In genomic region chr17:53662608-53663007, GRCh38 we compare ENCODE assay signal across 20 cellular contexts.
DNase-seq lines count a peak whose midpoint lies in the region; ATAC-seq, FAIRE-seq and TF ChIP-seq lines count a peak whose summit lies in the region.
"Had no signal": no experiment of that assay in that cellular context is flagged by ENCODE, and none has a peak within 500 bp of the region (broad histone marks: within the 10 kb centered on the region; RNA-seq: fewer than 3 reads in every experiment).

No MANE protein-coding gene starts in this region.

- in situ Hi-C loops in K562 (cut with MboI) = no loop called here

- TF ChIP-seq EP300 in SK-N-SH (IDR thresholded peaks at IDR 0.05; ENCODE audit: borderline replicate concordance in 1 of 2, low read depth in 1 of 2, low read length in 1 of 2) = no peak
- TF ChIP-seq EP300 in K562 (IDR thresholded peaks at IDR 0.05; ENCODE audit: low read length) = peak; percentile 60; the same call in 1 of the 2 replicates

- FAIRE-seq in K562 (lab: Jason Lieb, UNC) = peak; percentile 86
- FAIRE-seq: A204.1, G401.6, GM12892, H1 had no signal

- H3K9ac ChIP-seq in SK-N-SH (no peak overlapping the region), K562 (ENCODE audit: insufficient read depth in 1 of 2, low read depth in 2 of 2, low read length in 2 of 2) (0 out of 4 replicates have a peak overlapping the region, but pooled peaks of 1 of the 2 experiments have one; percentile 27)
- H3K9ac ChIP-seq: BLaER1 had no signal

- no peaks in the 10 kb centered on the region for H3K9me1 ChIP-seq in K562 (ENCODE audit: control insufficient read depth, insufficient read depth, low read length)

- TF ChIP-seq CTCF in SK-N-SH (IDR thresholded peaks at IDR 0.05) (no peak), K562 (IDR thresholded peaks at IDR 0.05 in 2 of 3, conservative IDR thresholded peaks at IDR 0.05 in 1 of 3; ENCODE audit: insufficient read depth in 2 of 3, low read depth in 1 of 3, low read length in 3 of 3) (no peak)

- H3F3A ChIP-seq in SK-N-SH (replicated peaks; ENCODE audit: insufficient read depth) = no peaks in the 10 kb centered on the region

- no peak overlapping the region for H3K4me3 ChIP-seq in SK-N-SH (ENCODE audit: low read depth in 2 of 2, low read length in 1 of 2)
- no peak overlapping the region for H3K4me3 ChIP-seq in K562
- H3K4me3 ChIP-seq: BLaER1 had no signal

- ATAC-seq in SK-N-SH treated with all-trans-retinoic acid at 6 μM for 48 hours (no peak), K562 (peak; percentile 91), HG03097 (IDR thresholded peaks at IDR 0.05; ENCODE audit: low FRiP score, unreplicated experiment) (no peak), HG03280 (IDR thresholded peaks at IDR 0.05; ENCODE audit: unreplicated experiment) (no peak)
- ATAC-seq: CD8-positive, alpha-beta T cell had no signal

- H3K4me1 ChIP-seq in SK-N-SH (ENCODE audit: control insufficient read depth in 1 of 2, insufficient read depth in 2 of 2, low read depth in 1 of 2, low read length in 1 of 2) = no peaks in the 10 kb centered on the region
- no peaks in the 10 kb centered on the region; a peak in 1 of 5 replicates for H3K4me1 ChIP-seq in K562 (replicated peaks in 1 of 2; ENCODE audit: control insufficient read depth in 2 of 2, insufficient read depth in 2 of 2, low read length in 2 of 2)
- H3K4me1 ChIP-seq: BLaER1, Caco-2 had no signal

- TF ChIP-seq RAD21 in SK-N-SH (IDR thresholded peaks at IDR 0.05; ENCODE audit: low read length) (no peak), K562 (CRISPR knock-in tag; conservative IDR thresholded peaks at IDR 0.05 in 1 of 2, IDR thresholded peaks at IDR 0.05 in 1 of 2) (no peak)

- POLR2A ChIA-PET in SK-N-SH (lab: Yijun Ruan, JAX) (no interaction called here), K562 (lab: Yijun Ruan, JAX) (no interaction called here)

- intact Hi-C loops in K562 (cut with micrococcal nuclease) = no loop called here

- H4K20me1 ChIP-seq in SK-N-SH (ENCODE audit: insufficient read depth) (no peaks in the 10 kb centered on the region), K562 (replicated peaks; ENCODE audit: control insufficient read depth, insufficient read depth, low read length) (no peaks in the 10 kb centered on the region)
- H4K20me1 ChIP-seq: BLaER1 had no signal

- no peak for TF ChIP-seq POLR2A in K562 (conservative IDR thresholded peaks at IDR 0.05)

- H3K9me2 ChIP-seq in SK-N-SH = no peaks in the 10 kb centered on the region

- H3K36me3 ChIP-seq in SK-N-SH (replicated peaks in 1 of 2; ENCODE audit: control insufficient read depth in 1 of 2, insufficient read depth in 2 of 2, low read length in 1 of 2) (no peaks in the 10 kb centered on the region), K562 (ENCODE audit: control insufficient read depth, insufficient read depth, low read length) (no peaks in the 10 kb centered on the region)
- H3K36me3 ChIP-seq: BLaER1 had no signal

- no peak overlapping the region for H3K4me2 ChIP-seq in SK-N-SH
- H3K4me2 ChIP-seq in K562 (ENCODE audit: insufficient read depth, low read length) = peak overlapping the region; percentile 19; the same call in 1 of the 2 replicates
- H3K4me2 ChIP-seq: BLaER1 had no signal

- CTCF ChIA-PET in SK-N-SH (lab: Yijun Ruan, JAX) = no interaction called here
- CTCF ChIA-PET in K562 (lab: Yijun Ruan, JAX; ENCODE audit: low intra/inter-chr PET ratio) = no interaction called here

- no peak overlapping the region for H3K27ac ChIP-seq in SK-N-SH (ENCODE audit: low read depth in 2 of 2, low read length in 1 of 2)
- H3K27ac ChIP-seq in K562 (ENCODE audit: extremely low read depth, low read depth, low read length) = peak overlapping the region; percentile 32; the same call in 2 of the 3 replicates
- H3K27ac ChIP-seq: 22Rv1, BLaER1, C4-2B had no signal

- 65% methylated on average over 1 of the region's 1 CpG for WGBS in SK-N-SH (ENCODE audit: low lambda C conversion rate)
- WGBS in K562 (ENCODE audit: insufficient coverage, low coverage, missing lambda C conversion rate) = 0% methylated on average over 1 of the region's 1 CpG

- H3K27me3 ChIP-seq in SK-N-SH (ENCODE audit: insufficient read depth) (no peaks in the 10 kb centered on the region), K562 (ENCODE audit: control insufficient read depth in 2 of 2, insufficient read depth in 2 of 2, low read length in 2 of 2) (no peaks in the 10 kb centered on the region)
- H3K27me3 ChIP-seq: BLaER1 had no signal

- H3K79me2 ChIP-seq in SK-N-SH (ENCODE audit: insufficient read depth) = no peaks in the 10 kb centered on the region
- no peaks in the 10 kb centered on the region for H3K79me2 ChIP-seq in K562 (ENCODE audit: control insufficient read depth, insufficient read depth, low read length)

- H3K9me3 ChIP-seq in SK-N-SH = no peaks in the 10 kb centered on the region
- H3K9me3 ChIP-seq in K562 (replicated peaks; ENCODE audit: control insufficient read depth, insufficient read depth, low read depth, low read length) = peaks cover 2% of the 10 kb centered on the region; the same call in 1 of the 2 replicates
- H3K9me3 ChIP-seq: Caco-2 had no signal

- H2AFZ ChIP-seq in SK-N-SH (ENCODE audit: low read depth) (no peak overlapping the region), K562 (ENCODE audit: low read depth, low read length) (peak overlapping the region; percentile 58)

- no peak for DNase-seq in SK-N-SH
- peak; percentile 17 to 69 (median 42) for DNase-seq in K562 (ENCODE audit: extremely low read depth in 1 of 4, low spot score in 3 of 4)
- DNase-seq in retina = peak; percentile 3
- DNase-seq: Caco-2; CD4-positive, CD25-positive, alpha-beta regulatory T cell; CD8-positive, alpha-beta T cell; DMS153; DND-41; H7; HCEC 1CT had no signal

- BruUV-seq in K562 (replicated peaks; lab: Mats Ljungman, UMichigan) = no TSS peak

TF ChIP-seq in SK-N-SH, 30 proteins besides CTCF, POLR2A, EP300 and RAD21:
- TF ChIP-seq RCOR1 (IDR thresholded peaks at IDR 0.05; ENCODE audit: low read length) (0 out of 2 replicates have a peak, but pooled peaks have one; percentile 13), SMC3 (IDR thresholded peaks at IDR 0.05; ENCODE audit: low read depth, low read length) (no peak)

TF ChIP-seq in SK-N-SH treated with all-trans-retinoic acid at 6 μM for 48 hours, 23 proteins besides CTCF, POLR2A, EP300 and RAD21 (continues in another document):
- no peak for TF ChIP-seq CSRNP3 (CRISPR knock-in tag; IDR thresholded peaks at IDR 0.05)

TF ChIP-seq in K562, 482 proteins besides CTCF, POLR2A, EP300 and RAD21 (continues in another document):
- TF ChIP-seq SRF (CRISPR knock-in tag; IDR thresholded peaks at IDR 0.05) (no peak), ZFX (CRISPR knock-in tag; IDR thresholded peaks at IDR 0.05) (no peak), ZBTB40 (IDR thresholded peaks at IDR 0.05) (no peak), ZBTB40 (CRISPR knock-in tag; IDR thresholded peaks at IDR 0.05) (no peak)

Comparison
In these comparisons a context has a peak if more than half of its experiments do, and no peak if none do; other contexts are left out.
1. Of the 27 proteins assayed by ChIP-seq in both K562 and SK-N-SH: peak only in K562: EP300, NFIC and POLR2AphosphoS5; only in SK-N-SH: none; in both: none; in neither: 21; mixed calls (peak in some experiments, not most) for 3.